ENCODE assay signal across 9 cellular contexts in the genomic region with DNA sequence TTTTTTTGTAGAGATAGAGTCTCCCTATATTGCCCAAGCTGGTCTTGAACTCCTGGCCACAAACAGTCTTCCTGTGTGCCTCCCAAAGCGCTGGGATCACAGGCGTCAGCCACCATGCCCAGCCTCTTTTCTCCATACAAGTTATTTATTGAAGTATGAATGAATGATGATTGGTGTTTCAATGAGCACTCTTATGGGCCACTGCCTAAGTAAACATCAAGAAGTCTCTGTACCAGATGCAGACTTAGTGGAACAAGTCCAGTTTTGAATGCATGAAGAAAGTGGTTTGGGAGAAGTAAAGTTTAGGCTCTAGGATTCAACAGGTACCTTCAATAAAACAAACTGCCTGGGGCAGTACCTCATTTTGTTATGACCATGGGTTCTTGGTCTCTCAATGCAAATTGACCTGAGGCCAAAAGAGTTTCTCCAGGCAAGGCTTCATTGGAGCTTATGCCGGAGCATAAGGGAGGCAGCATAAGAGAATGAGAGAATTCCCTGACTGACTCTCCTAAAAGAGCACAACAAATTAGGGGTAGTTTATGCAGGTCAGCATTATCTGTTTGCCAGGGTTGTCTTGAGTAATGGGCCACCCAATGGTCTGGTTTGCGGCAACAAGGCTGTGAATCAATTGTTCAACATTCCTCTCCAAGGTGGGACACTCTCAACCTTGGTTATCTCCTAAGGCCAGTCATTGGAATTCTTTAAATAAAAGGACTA. TPM values are rescaled to one million over a fixed set of nuclear protein-coding genes. Genes with fewer than 3 reads are reported as not detected.
DNase-seq lines count a peak whose midpoint lies in the region; ATAC-seq and TF ChIP-seq lines count a peak whose summit lies in the region.
"Had no signal": no experiment of that assay in that cellular context is flagged by ENCODE, and none has a peak within 500 bp of the region (broad histone marks: within the 10 kb centered on the region; RNA-seq: fewer than 3 reads in every experiment).

No MANE protein-coding gene starts in this region.

- no peaks in the 10 kb centered on the region for H3K9me3 ChIP-seq in right atrium auricular region
- no peaks in the 10 kb centered on the region for H3K9me3 ChIP-seq in mesodermal cell (ENCODE audit: control insufficient read depth, low read length)
- H3K9me3 ChIP-seq: SJSA1 had no signal

- WGBS in mesodermal cell (ENCODE audit: insufficient coverage in 2 of 2), 2 experiments: 92 to 100% methylated on average over 1 to 2 of the region's 4 CpGs

- H3K36me3 ChIP-seq in right atrium auricular region: no peaks in the 10 kb centered on the region
- H3K36me3 ChIP-seq in mesodermal cell (ENCODE audit: control insufficient read depth, insufficient read depth, low read length): peaks cover 5% of the 10 kb centered on the region

- H3K4me1 ChIP-seq in right atrium auricular region: peaks cover 0 to 40% of the 10 kb centered on the region in 2 donors
- peaks cover 7% of the 10 kb centered on the region for H3K4me1 ChIP-seq in mesodermal cell (ENCODE audit: control insufficient read depth, insufficient read depth, low read length, poor library complexity, severe bottlenecking)

- intact Hi-C loops in left ventricle myocardium superior (cut with micrococcal nuclease): no loop called here

- H3K4me3 ChIP-seq in right atrium auricular region (peak overlapping the region in 1 of 2 donors; percentile 64), mesodermal cell (ENCODE audit: extremely low read depth, insufficient read depth, low read length, poor library complexity, severe bottlenecking) (peak overlapping the region; percentile 83)

- H3K27me3 ChIP-seq in right atrium auricular region: no peaks in the 10 kb centered on the region
- H3K27me3 ChIP-seq: SJSA1 had no signal

- DNase-seq in right atrium auricular region (ENCODE audit: low spot score) (no peak), left ventricle myocardium superior (no peak), NCI-H1930 (lab: John Stamatoyannopoulos, UW) (no peak), NCI-H748 treated with DMSO at 0.1 percent for 48 hours (lab: John Stamatoyannopoulos, UW) (no peak)

- TF ChIP-seq CTCF in right atrium auricular region (IDR thresholded peaks at IDR 0.05): no peak

- H3K27ac ChIP-seq in right atrium auricular region: peak overlapping the region; percentile 95
- peak overlapping the region; percentile 87 for H3K27ac ChIP-seq in angular gyrus (ENCODE audit: low read depth, low read length)
- peak overlapping the region; percentile 90 for H3K27ac ChIP-seq in mesodermal cell (ENCODE audit: low read depth, low read length, severe bottlenecking)

- ATAC-seq in left ventricle myocardium superior: no peak
- no peak for ATAC-seq in HG02938 (IDR thresholded peaks at IDR 0.05; ENCODE audit: unreplicated experiment)
- no peak for ATAC-seq in GM19324 (IDR thresholded peaks at IDR 0.05; ENCODE audit: low FRiP score, unreplicated experiment)

RNA-seq across cellular contexts. Expression of gene GMFB, which starts 1.1 kb away (rescaled TPM):
- total RNA-seq in right atrium auricular region: 10 to 100 TPM; 28.0 to 29.4 TPM
- total RNA-seq in left ventricle myocardium superior: 27.3 TPM
- polyA plus RNA-seq in mesodermal cell (2013, experiment 1 of 2): 55.8 TPM
- 64.6 TPM for polyA plus RNA-seq in mesodermal cell (2013, experiment 2 of 2)

RNA-seq across cellular contexts. Expression of gene CGRRF1, which starts 19.8 kb away (rescaled TPM):
- total RNA-seq in right atrium auricular region: 10 to 100 TPM; 12.4 to 17.4 TPM
- total RNA-seq in left ventricle myocardium superior: 20.7 TPM
- 25.7 TPM for polyA plus RNA-seq in mesodermal cell (2013, experiment 1 of 2)
- polyA plus RNA-seq in mesodermal cell (2013, experiment 2 of 2): 26.4 TPM

RNA-seq across cellular contexts. Expression of gene CNIH1, which starts 48.7 kb away (rescaled TPM):
- 100 to 1,000 TPM; 132 to 134 TPM for total RNA-seq in right atrium auricular region
- 102 TPM for total RNA-seq in left ventricle myocardium superior
- 173 TPM for polyA plus RNA-seq in mesodermal cell (2013, experiment 1 of 2)
- 169 TPM for polyA plus RNA-seq in mesodermal cell (2013, experiment 2 of 2)
